In the genomic region with DNA sequence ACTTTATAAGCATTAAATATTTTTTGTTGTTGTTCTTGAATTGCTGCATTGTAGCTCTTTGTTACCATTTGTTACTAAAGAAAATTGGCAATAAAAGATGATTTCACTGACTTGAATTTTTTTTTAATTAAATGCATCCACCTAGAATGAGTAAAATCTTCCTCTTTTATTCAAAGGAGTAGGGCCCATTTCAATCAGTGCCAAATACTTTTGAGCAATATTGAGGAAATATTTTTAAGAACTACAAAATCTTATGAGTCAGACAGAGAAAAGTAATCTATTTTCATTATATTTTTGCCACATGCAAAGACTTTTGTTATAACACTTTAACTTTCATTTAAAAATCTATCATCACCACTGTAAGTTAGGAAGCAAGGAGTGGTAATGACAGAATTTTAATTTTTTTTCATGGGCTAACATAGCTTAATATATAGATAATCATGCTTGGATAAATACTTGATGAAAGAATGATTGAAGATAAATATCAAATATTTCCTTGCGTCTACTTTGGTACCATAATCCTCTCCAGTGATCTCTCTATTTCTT, we compare ENCODE assay signal across 28 cellular contexts.
DNase-seq lines count a peak whose midpoint lies in the region; ATAC-seq, FAIRE-seq and TF ChIP-seq lines count a peak whose summit lies in the region.
"Had no signal": no experiment of that assay in that cellular context is flagged by ENCODE, and none has a peak within 500 bp of the region (broad histone marks: within the 10 kb centered on the region; RNA-seq: fewer than 3 reads in every experiment).

No MANE protein-coding gene starts in this region.

- H3K4me3 ChIP-seq in IMR-90 (ENCODE audit: insufficient read depth, low read depth, low read length) (no peak overlapping the region), endothelial cell of umbilical vein (replicated peaks in 1 of 3; ENCODE audit: insufficient read depth in 1 of 3, low read depth in 1 of 3, low read length in 3 of 3) (no peak overlapping the region), osteoblast (ENCODE audit: insufficient read depth, low read length) (no peak overlapping the region), H7 (ENCODE audit: insufficient read depth, low read depth, low read length) (no peak overlapping the region)
- H3K4me3 ChIP-seq: esophagus squamous epithelium, GM12878, HAP-1, heart left ventricle, pancreas, right lobe of liver had no signal

- peak overlapping the region; percentile 51; the same call in 1 of the 2 replicates for H3K4ac ChIP-seq in IMR-90 (ENCODE audit: low read depth, low read length)

- peak overlapping the region; percentile 92 for H2BK20ac ChIP-seq in IMR-90 (ENCODE audit: low read depth, low read length)

- H2BK15ac ChIP-seq in IMR-90 (ENCODE audit: low read depth, low read length), result no peak overlapping the region

- no peak for ATAC-seq in IMR-90 (ENCODE audit: low read depth)
- ATAC-seq: activated T-cell treated with anti-CD3 and anti-CD28 coated beads, Interleukin-2, amount 50 U/mL, for 72 hours; GM12878; naive thymus-derived CD8-positive, alpha-beta T cell had no signal

- TF ChIP-seq POLR2A in IMR-90 (IDR thresholded peaks at IDR 0.05; ENCODE audit: low read depth, low read length) (no peak), endothelial cell of umbilical vein (IDR thresholded peaks at IDR 0.05; ENCODE audit: low read depth, low read length) (no peak)

- no CpG with 5 or more reads among the region's 1 CpG for WGBS in IMR-90 (ENCODE audit: extremely low coverage in 2 of 2, insufficient read length in 1 of 2), 2 experiments

- no peak overlapping the region for H3K18ac ChIP-seq in IMR-90 (ENCODE audit: low read depth, low read length)

- dilution Hi-C loops in IMR-90 (cut with HindIII; ENCODE audit: low sequenced_read_pairs, unreplicated experiment) (no loop called here), endothelial cell of umbilical vein (cut with MboI; ENCODE audit: extremely low pct_ligation_motif_present, low sequenced_read_pairs) (no loop called here)

- peak overlapping the region; percentile 63 for H2BK5ac ChIP-seq in IMR-90 (ENCODE audit: low read depth, low read length, poor library complexity, severe bottlenecking)

- no peak overlapping the region for H3K27ac ChIP-seq in IMR-90 (ENCODE audit: insufficient read depth, low read length)
- peak overlapping the region; percentile 91 for H3K27ac ChIP-seq in endothelial cell of umbilical vein (ENCODE audit: insufficient read depth, low read depth, low read length)
- H3K27ac ChIP-seq in osteoblast (ENCODE audit: low read depth, low read length), result peak overlapping the region; percentile 76
- H3K27ac ChIP-seq: esophagus squamous epithelium, heart left ventricle, right lobe of liver had no signal

- H3K79me1 ChIP-seq in IMR-90 (ENCODE audit: low read depth in 1 of 2, low read length in 2 of 2), result 0 out of 4 replicates have a peak, but pooled peaks cover 0 to 3% of the 10 kb centered on the region in 2 experiments

- CTCF ChIA-PET in IMR-90 (lab: Yijun Ruan, JAX) (interaction anchor here (1.5 kb wide), 1 partner anchor 347 kb away, joined by 4 read pairs; no protein-coding TSS in a partner anchor), endothelial cell of umbilical vein (lab: Charles Lee) (interaction anchor here (1.5 to 1.7 kb wide), 2 partner anchors 12 to 27 kb away, joined by 4 to 6 read pairs; no protein-coding TSS in a partner anchor)

- H4K91ac ChIP-seq in IMR-90 (ENCODE audit: insufficient read depth, low read depth, low read length), result no peak overlapping the region

- TF ChIP-seq RAD21 in IMR-90 (IDR thresholded peaks at IDR 0.05; ENCODE audit: low read length), result no peak

- H3K4me1 ChIP-seq in IMR-90 (ENCODE audit: control insufficient read depth, insufficient read depth, low read length) (peaks cover 7% of the 10 kb centered on the region), endothelial cell of umbilical vein (ENCODE audit: control insufficient read depth, extremely low read depth, insufficient read depth, low read length) (peaks cover 22% of the 10 kb centered on the region), osteoblast (ENCODE audit: insufficient read depth, low read length) (peaks cover 29% of the 10 kb centered on the region)
- H3K4me1 ChIP-seq: HAP-1, right lobe of liver had no signal

- H2AK5ac ChIP-seq in IMR-90 (ENCODE audit: low read depth, low read length), result no peak overlapping the region; the same call in 1 of the 2 replicates

- H2AFZ ChIP-seq in IMR-90 (replicated peaks; ENCODE audit: low read length, poor library complexity) (no peak overlapping the region), endothelial cell of umbilical vein (ENCODE audit: low read depth, low read length) (peak overlapping the region; percentile 31), osteoblast (ENCODE audit: low read length) (no peak overlapping the region)

- H3K4me2 ChIP-seq in IMR-90 (ENCODE audit: low read depth, low read length) (no peak overlapping the region), endothelial cell of umbilical vein (ENCODE audit: insufficient read depth, low read length) (peak overlapping the region; percentile 48), osteoblast (ENCODE audit: insufficient read depth, low read length) (peak overlapping the region; percentile 62)

- H3K36me3 ChIP-seq in IMR-90 (ENCODE audit: control insufficient read depth, insufficient read depth, low read length), result no peaks in the 10 kb centered on the region
- H3K36me3 ChIP-seq in endothelial cell of umbilical vein (ENCODE audit: control insufficient read depth in 2 of 2, extremely low read depth in 1 of 2, insufficient read depth in 2 of 2, low read length in 2 of 2), result no peaks in the 10 kb centered on the region
- no peaks in the 10 kb centered on the region for H3K36me3 ChIP-seq in osteoblast (ENCODE audit: insufficient read depth, low read length)
- H3K36me3 ChIP-seq in H7 (replicated peaks; ENCODE audit: control insufficient read depth, insufficient read depth, low read length), result no peaks in the 10 kb centered on the region
- H3K36me3 ChIP-seq: esophagus squamous epithelium, HAP-1, heart left ventricle, pancreas, right lobe of liver had no signal

- H3K14ac ChIP-seq in IMR-90 (replicated peaks; ENCODE audit: low read depth, low read length), result 0 out of 2 replicates have a peak overlapping the region, but pooled peaks have one; percentile 63

- in situ Hi-C loops in IMR-90 (cut with MboI; ENCODE audit: low sequenced_read_pairs), result no loop called here

- H4K20me1 ChIP-seq in IMR-90 (ENCODE audit: insufficient read depth, low read length), result no peaks in the 10 kb centered on the region
- no peaks in the 10 kb centered on the region for H4K20me1 ChIP-seq in endothelial cell of umbilical vein (replicated peaks; ENCODE audit: control insufficient read depth, extremely low read depth, insufficient read depth, low read length)
- no peaks in the 10 kb centered on the region for H4K20me1 ChIP-seq in osteoblast (ENCODE audit: insufficient read depth, low read length)

- no peak overlapping the region for H4K8ac ChIP-seq in IMR-90 (ENCODE audit: low read depth in 2 of 2, low read length in 2 of 2)

- no peak overlapping the region for H3K56ac ChIP-seq in IMR-90 (ENCODE audit: extremely low read depth, insufficient read depth, low read length)

- no peak overlapping the region for H4K5ac ChIP-seq in IMR-90 (ENCODE audit: low read depth, low read length)

- H3K79me2 ChIP-seq in endothelial cell of umbilical vein (ENCODE audit: control insufficient read depth, insufficient read depth, low read length), result no peaks in the 10 kb centered on the region
- no peaks in the 10 kb centered on the region for H3K79me2 ChIP-seq in osteoblast (ENCODE audit: insufficient read depth, low read length)

- no peak overlapping the region for H3K23ac ChIP-seq in IMR-90 (ENCODE audit: low read depth, low read length)

- TF ChIP-seq CTCF in IMR-90 (conservative IDR thresholded peaks at IDR 0.05; ENCODE audit: low read depth, low read length) (no peak), endothelial cell of umbilical vein (IDR thresholded peaks at IDR 0.05; ENCODE audit: extremely low read depth in 1 of 2, insufficient read depth in 1 of 2, low read depth in 1 of 2, low read length in 2 of 2) (no peak), osteoblast (IDR thresholded peaks at IDR 0.05; ENCODE audit: extremely low read depth, low read depth, low read length) (no peak)

- DNase-seq in AG20443 (ENCODE audit: low spot score) (peak; percentile 15), IMR-90 (peak; percentile 7), endothelial cell of umbilical vein (ENCODE audit: low read depth, low spot score) (no peak), osteoblast (ENCODE audit: insufficient read length, low spot score, missing footprints) (no peak), posterior vena cava (ENCODE audit: low spot score) (no peak), AG08396 (ENCODE audit: low spot score) (no peak), H7 (no peak), activated gamma-delta T cell (lab: John Stamatoyannopoulos, UW) (no peak)
- DNase-seq: activated CD4-positive, alpha-beta T cell treated with anti-CD3 and anti-CD28 coated beads for 1 hour; activated naive CD4-positive, alpha-beta T cell treated with anti-CD3 and anti-CD28 coated beads, Interleukin-2, amount 50 U/mL, for 16 hours; activated T-cell treated with anti-CD3 and anti-CD28 coated beads, Interleukin-2, amount 50 U/mL, for 72 hours; aorta; CD4-positive, alpha-beta T cell; esophagus squamous epithelium; heart left ventricle; KG1; MV-4-11; naive thymus-derived CD8-positive, alpha-beta T cell; NCI-H1694; NCI-H748 treated with DMSO at 0.1 percent for 48 hours; right lobe of liver; SIG-M5; stimulated activated CD8-positive, alpha-beta memory T cell treated with anti-CD3 and anti-CD28 coated beads, Interleukin-4, amount 100 ng/mL, for 48 hours; T-helper 1 cell had no signal

- H2AK9ac ChIP-seq in IMR-90 (replicated peaks; ENCODE audit: low read depth, low read length, poor library complexity), result no peak overlapping the region

- BruUV-seq in IMR-90 (replicated peaks; lab: Mats Ljungman, UMichigan) (no TSS peak), endothelial cell of umbilical vein (replicated peaks; lab: Mats Ljungman, UMichigan) (TSS peak; percentile 97)

- intact Hi-C loops in IMR-90 (cut with micrococcal nuclease) (no loop called here), endothelial cell of umbilical vein (cut with micrococcal nuclease) (no loop called here), posterior vena cava (cut with DNase I) (no loop called here)

- FAIRE-seq in endothelial cell of umbilical vein (lab: Jason Lieb, UNC), result no peak
- FAIRE-seq: GM12878, TTC549 had no signal

- POLR2A ChIA-PET in IMR-90 (lab: Charles Lee; ENCODE audit: unreplicated experiment) (interaction anchor here (0.6 kb wide), 1 partner anchor 1473 kb away, joined by 3 read pairs; no protein-coding TSS in a partner anchor), endothelial cell of umbilical vein (lab: Charles Lee) (interaction anchor here (0.6 kb wide), 1 partner anchor 448 kb away, joined by 3 read pairs; no protein-coding TSS in a partner anchor)

- H2BK120ac ChIP-seq in IMR-90 (ENCODE audit: low read depth, low read length), result peak overlapping the region; percentile 86

- H3K9ac ChIP-seq in IMR-90 (ENCODE audit: low read depth, low read length), result no peak overlapping the region
- H3K9ac ChIP-seq in endothelial cell of umbilical vein (replicated peaks; ENCODE audit: extremely low read depth, insufficient read depth, low read length), result peak overlapping the region; percentile 13

- H3K9me1 ChIP-seq in IMR-90 (ENCODE audit: insufficient read depth, low read length) (peaks cover 3% of the 10 kb centered on the region), endothelial cell of umbilical vein (replicated peaks; ENCODE audit: control insufficient read depth, extremely low read depth, insufficient read depth, low read length) (no peaks in the 10 kb centered on the region)

- H3K9me3 ChIP-seq in IMR-90 (ENCODE audit: control insufficient read depth, insufficient read depth, low read length), result no peaks in the 10 kb centered on the region
- H3K9me3 ChIP-seq in endothelial cell of umbilical vein (replicated peaks; ENCODE audit: control insufficient read depth, insufficient read depth, low read length), result no peaks in the 10 kb centered on the region
- H3K9me3 ChIP-seq in osteoblast (ENCODE audit: low read depth, low read length), result no peaks in the 10 kb centered on the region
- H3K9me3 ChIP-seq: esophagus squamous epithelium, HAP-1, heart left ventricle, pancreas, right lobe of liver had no signal

- H3K27me3 ChIP-seq in IMR-90 (ENCODE audit: control insufficient read depth, insufficient read depth, low read length) (no peaks in the 10 kb centered on the region), endothelial cell of umbilical vein (ENCODE audit: control insufficient read depth in 2 of 2, insufficient read depth in 2 of 2, low read length in 2 of 2) (no peaks in the 10 kb centered on the region), osteoblast (ENCODE audit: insufficient read depth, low read length) (no peaks in the 10 kb centered on the region), H7 (ENCODE audit: control insufficient read depth, insufficient read depth, low read length) (no peaks in the 10 kb centered on the region)
- H3K27me3 ChIP-seq: heart left ventricle, pancreas, right lobe of liver had no signal

Comparison
In these comparisons a context has a peak if more than half of its experiments do, and no peak if none do; other contexts are left out.
1. DNase-seq: peak in AG20443 (single experiment) and IMR-90 (single experiment); none in endothelial cell of umbilical vein (single experiment), osteoblast (single experiment), posterior vena cava (single experiment), AG08396 (single experiment), H7 (single experiment) and activated gamma-delta T cell (single experiment).